In genomic region chr7:105876091-105876963, GRCh38 we compare ENCODE assay signal across 1 cellular context.
TF ChIP-seq lines count a peak whose summit lies in the region.

Gene ATXN7L1 (minus strand): TSS chr7:105876599. CDS start chr7:105876558, 41 bp downstream.

TF ChIP-seq in HEK293, 187 proteins besides CTCF, POLR2A, EP300 and RAD21 (continued from another document):
- TF ChIP-seq ZNF398 (tag by site-specific recombination; IDR thresholded peaks at IDR 0.05) (peak; percentile 58), ZNF19 (tag by site-specific recombination; IDR thresholded peaks at IDR 0.05; ENCODE audit: low read depth) (no peak), ZNF2 (tag by site-specific recombination; IDR thresholded peaks at IDR 0.05) (peak; percentile 59), ZNF513 (tag by site-specific recombination; IDR thresholded peaks at IDR 0.05) (peak; percentile 49; the same call in 1 of the 2 replicates), ZBTB1 (tag by site-specific recombination; IDR thresholded peaks at IDR 0.05) (0 out of 2 replicates have a peak, but pooled peaks have one; percentile 73), ZNF140 (tag by site-specific recombination; IDR thresholded peaks at IDR 0.05) (no peak), ZNF776 (tag by site-specific recombination; IDR thresholded peaks at IDR 0.05; ENCODE audit: borderline replicate concordance) (no peak), MYNN (tag by site-specific recombination; IDR thresholded peaks at IDR 0.05; ENCODE audit: borderline replicate concordance) (no peak), ZNF473 (tag by site-specific recombination; IDR thresholded peaks at IDR 0.05) (no peak), ZNF707 (tag by site-specific recombination; IDR thresholded peaks at IDR 0.05) (no peak), ZNF791 (tag by site-specific recombination; IDR thresholded peaks at IDR 0.05) (no peak), ZNF610 (tag by site-specific recombination; IDR thresholded peaks at IDR 0.05; ENCODE audit: borderline replicate concordance) (no peak), ZNF280C (tag by site-specific recombination; IDR thresholded peaks at IDR 0.05) (no peak), ZNF488 (tag by site-specific recombination; IDR thresholded peaks at IDR 0.05) (no peak), ZNF37A (tag by site-specific recombination; IDR thresholded peaks at IDR 0.05) (no peak), ZNF114 (tag by site-specific recombination; IDR thresholded peaks at IDR 0.05) (no peak), ZNF48 (tag by site-specific recombination; IDR thresholded peaks at IDR 0.05) (no peak), ZNF585B (tag by site-specific recombination; IDR thresholded peaks at IDR 0.05) (no peak), ZNF433 (tag by site-specific recombination; IDR thresholded peaks at IDR 0.05; ENCODE audit: low read depth) (no peak), ZFP69B (tag by site-specific recombination; IDR thresholded peaks at IDR 0.05) (no peak), ZNF324 (tag by site-specific recombination; IDR thresholded peaks at IDR 0.05) (peak; percentile 78; the same call in 1 of the 2 replicates), GFI1B (tag by site-specific recombination; IDR thresholded peaks at IDR 0.05) (no peak), ZNF223 (tag by site-specific recombination; IDR thresholded peaks at IDR 0.05) (no peak), SALL2 (tag by site-specific recombination; IDR thresholded peaks at IDR 0.05; ENCODE audit: borderline replicate concordance) (no peak), MEIS1 (CRISPR knock-in tag; IDR thresholded peaks at IDR 0.05; ENCODE audit: borderline replicate concordance) (peak; percentile 48; the same call in 1 of the 2 replicates), ZNF175 (tag by site-specific recombination; IDR thresholded peaks at IDR 0.05) (no peak), ZNF24 (tag by site-specific recombination; IDR thresholded peaks at IDR 0.05) (peak; percentile 57; the same call in 1 of the 2 replicates), ZNF501 (tag by site-specific recombination; IDR thresholded peaks at IDR 0.05) (0 out of 2 replicates have a peak, but pooled peaks have one; percentile 37), ZNF148 (tag by site-specific recombination; IDR thresholded peaks at IDR 0.05; ENCODE audit: borderline replicate concordance) (no peak), ZBTB17 (tag by site-specific recombination; IDR thresholded peaks at IDR 0.05) (peak; percentile 77), ZNF169 (tag by site-specific recombination; IDR thresholded peaks at IDR 0.05) (no peak), GLIS1 (tag by site-specific recombination; IDR thresholded peaks at IDR 0.05) (no peak), SP2 (tag by site-specific recombination; IDR thresholded peaks at IDR 0.05) (peak; percentile 86)
- TF ChIP-seq, protein P1, sequence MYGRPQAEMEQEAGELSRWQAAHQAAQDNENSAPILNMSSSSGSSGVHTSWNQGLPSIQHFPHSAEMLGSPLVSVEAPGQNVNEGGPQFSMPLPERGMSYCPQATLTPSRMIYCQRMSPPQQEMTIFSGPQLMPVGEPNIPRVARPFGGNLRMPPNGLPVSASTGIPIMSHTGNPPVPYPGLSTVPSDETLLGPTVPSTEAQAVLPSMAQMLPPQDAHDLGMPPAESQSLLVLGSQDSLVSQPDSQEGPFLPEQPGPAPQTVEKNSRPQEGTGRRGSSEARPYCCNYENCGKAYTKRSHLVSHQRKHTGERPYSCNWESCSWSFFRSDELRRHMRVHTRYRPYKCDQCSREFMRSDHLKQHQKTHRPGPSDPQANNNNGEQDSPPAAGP (tag by site-specific recombination; IDR thresholded peaks at IDR 0.05): peak; percentile 60; the same call in 1 of the 2 replicates
- TF ChIP-seq, protein P2, sequence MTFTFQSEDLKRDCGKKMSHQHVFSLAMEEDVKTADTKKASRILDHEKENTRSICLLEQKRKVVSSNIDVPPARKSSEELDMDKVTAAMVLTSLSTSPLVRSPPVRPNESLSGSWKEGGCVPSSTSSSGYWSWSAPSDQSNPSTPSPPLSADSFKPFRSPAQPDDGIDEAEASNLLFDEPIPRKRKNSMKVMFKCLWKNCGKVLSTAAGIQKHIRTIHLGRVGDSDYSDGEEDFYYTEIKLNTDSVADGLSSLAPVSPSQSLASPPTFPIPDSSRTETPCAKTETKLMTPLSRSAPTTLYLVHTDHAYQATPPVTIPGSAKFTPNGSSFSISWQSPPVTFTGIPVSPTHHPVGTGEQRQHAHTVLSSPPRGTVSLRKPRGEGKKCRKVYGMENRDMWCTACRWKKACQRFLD (tag by site-specific recombination; IDR thresholded peaks at IDR 0.05): no peak
- TF ChIP-seq, protein P3, sequence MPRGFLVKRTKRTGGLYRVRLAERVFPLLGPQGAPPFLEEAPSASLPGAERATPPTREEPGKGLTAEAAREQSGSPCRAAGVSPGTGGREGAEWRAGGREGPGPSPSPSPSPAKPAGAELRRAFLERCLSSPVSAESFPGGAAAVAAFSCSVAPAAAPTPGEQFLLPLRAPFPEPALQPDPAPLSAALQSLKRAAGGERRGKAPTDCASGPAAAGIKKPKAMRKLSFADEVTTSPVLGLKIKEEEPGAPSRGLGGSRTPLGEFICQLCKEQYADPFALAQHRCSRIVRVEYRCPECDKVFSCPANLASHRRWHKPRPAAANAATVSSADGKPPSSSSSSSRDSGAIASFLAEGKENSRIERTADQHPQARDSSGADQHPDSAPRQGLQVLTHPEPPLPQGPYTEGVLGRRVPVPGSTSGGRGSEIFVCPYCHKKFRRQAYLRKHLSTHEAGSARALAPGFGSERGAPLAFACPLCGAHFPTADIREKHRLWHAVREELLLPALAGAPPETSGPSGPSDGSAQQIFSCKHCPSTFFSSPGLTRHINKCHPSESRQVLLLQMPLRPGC (tag by site-specific recombination; IDR thresholded peaks at IDR 0.05): no peak
